In genomic region chr7:42247301-42247700, GRCh38 we compare ENCODE assay signal across 17 cellular contexts. TPM values are rescaled to one million over a fixed set of nuclear protein-coding genes. Genes with fewer than 3 reads are reported as not detected.
DNase-seq lines count a peak whose midpoint lies in the region; ATAC-seq and TF ChIP-seq lines count a peak whose summit lies in the region.
"Had no signal": no experiment of that assay in that cellular context is flagged by ENCODE, and none has a peak within 500 bp of the region (broad histone marks: within the 10 kb centered on the region; RNA-seq: fewer than 3 reads in every experiment).

No MANE protein-coding gene starts in this region.

- peak; percentile 61 for TF ChIP-seq CTCF in HFFc6 (IDR thresholded peaks at IDR 0.05)
- peak; percentile 41 for TF ChIP-seq CTCF in cardiac fibroblast (IDR thresholded peaks at IDR 0.05; ENCODE audit: low read depth, low read length)
- no peak for TF ChIP-seq CTCF in omental fat pad (IDR thresholded peaks at IDR 0.05)
- TF ChIP-seq CTCF in GM20000 (IDR thresholded peaks at IDR 0.05; ENCODE audit: extremely low read depth, missing control alignments), result no peak

- peaks cover 5% of the 10 kb centered on the region for H3K27me3 Mint-ChIP-seq in HFFc6 (ENCODE audit: insufficient read depth)

- H3K4me1 Mint-ChIP-seq in HFFc6 (ENCODE audit: low read depth), result peaks cover 44% of the 10 kb centered on the region
- H3K4me1 Mint-ChIP-seq: activated naive CD4-positive, alpha-beta T cell treated with anti-CD3 and anti-CD28 coated beads, Interleukin-2, amount 10 ng/mL, durations not matched to agents 7 days and 5 days had no signal

- H3K9me3 Mint-ChIP-seq in HFFc6, result no peaks in the 10 kb centered on the region
- H3K9me3 Mint-ChIP-seq: activated naive CD4-positive, alpha-beta T cell treated with anti-CD3 and anti-CD28 coated beads, Interleukin-2, amount 10 ng/mL, durations not matched to agents 7 days and 5 days had no signal

- ATAC-seq in GM19351 (IDR thresholded peaks at IDR 0.05; ENCODE audit: unreplicated experiment) (no peak), GM21528 (IDR thresholded peaks at IDR 0.05; ENCODE audit: low FRiP score, unreplicated experiment) (no peak), omental fat pad (ENCODE audit: low FRiP score) (no peak)
- ATAC-seq: mucosa of descending colon had no signal

- DNase-seq in AG08396 (ENCODE audit: low spot score) (peak; percentile 61), HFFc6 (peak; percentile 64), cardiac fibroblast (ENCODE audit: low read depth in 2 of 2) (peak; percentile 75 to 95), kidney glomerular epithelial cell (lab: John Stamatoyannopoulos, UW) (peak; percentile 74), omental fat pad (ENCODE audit: low spot score) (no peak), GM20000 (ENCODE audit: low spot score) (no peak)
- DNase-seq: activated naive CD4-positive, alpha-beta T cell treated with anti-CD3 and anti-CD28 coated beads, Interleukin-2, amount 10 ng/mL, durations not matched to agents 7 days and 5 days; C1 segment of cervical spinal cord; DMS53; mucosa of descending colon; NCI-H1048; stimulated activated CD4-positive, alpha-beta T cell treated with anti-CD3 and anti-CD28 coated beads, Interleukin-4, amount 100 ng/mL, for 1 hour; SW 1271 had no signal

- H3K4me3 ChIP-seq in cardiac fibroblast (replicated peaks in 1 of 2; ENCODE audit: low read depth in 2 of 2, low read length in 2 of 2), result no peak overlapping the region
- H3K4me3 ChIP-seq: esophagus muscularis mucosa, mucosa of descending colon had no signal

- peak overlapping the region; percentile 55 for H3K27ac Mint-ChIP-seq in HFFc6
- H3K27ac Mint-ChIP-seq: activated naive CD4-positive, alpha-beta T cell treated with anti-CD3 and anti-CD28 coated beads, Interleukin-2, amount 10 ng/mL, durations not matched to agents 7 days and 5 days had no signal

- no peaks in the 10 kb centered on the region for H3K36me3 Mint-ChIP-seq in HFFc6 (ENCODE audit: low read depth)
- H3K36me3 Mint-ChIP-seq: activated naive CD4-positive, alpha-beta T cell treated with anti-CD3 and anti-CD28 coated beads, Interleukin-2, amount 10 ng/mL, durations not matched to agents 7 days and 5 days had no signal

- peak overlapping the region; percentile 44; the same call in 1 of the 2 replicates for H3K4me3 Mint-ChIP-seq in HFFc6
- H3K4me3 Mint-ChIP-seq: activated naive CD4-positive, alpha-beta T cell treated with anti-CD3 and anti-CD28 coated beads, Interleukin-2, amount 10 ng/mL, durations not matched to agents 7 days and 5 days had no signal

RNA-seq across cellular contexts. Expression of gene GLI3, which starts 10.3 kb away (rescaled TPM):
- total RNA-seq in HFFc6 (2021; fragmentation: NEBNext Ultra II Directional; extraction: Animal tissue kit (Norgen Biotek cat#: 25700)), result 10 to 100 TPM; 12.5 to 23.0 (median 21.7) TPM
- total RNA-seq in omental fat pad, result 10 to 100 TPM in 3 of 4 donors, 1 to 10 TPM in 1; 10.0 to 19.2 (median 14.6) TPM
- total RNA-seq: OCI-LY7 had no signal

Comparison
In these comparisons a context has a peak if more than half of its experiments do, and no peak if none do; other contexts are left out.
1. DNase-seq: peak in AG08396 (single experiment), HFFc6 (single experiment), cardiac fibroblast (2 of 2) and kidney glomerular epithelial cell (single experiment); none in omental fat pad (single experiment) and GM20000 (single experiment).
2. CTCF ChIP-seq: peak in HFFc6 (single experiment) and cardiac fibroblast (single experiment); none in omental fat pad (0 of 3) and GM20000 (single experiment).